Comparison of ENCODE assay signal across 7 cellular contexts in the genomic region with DNA sequence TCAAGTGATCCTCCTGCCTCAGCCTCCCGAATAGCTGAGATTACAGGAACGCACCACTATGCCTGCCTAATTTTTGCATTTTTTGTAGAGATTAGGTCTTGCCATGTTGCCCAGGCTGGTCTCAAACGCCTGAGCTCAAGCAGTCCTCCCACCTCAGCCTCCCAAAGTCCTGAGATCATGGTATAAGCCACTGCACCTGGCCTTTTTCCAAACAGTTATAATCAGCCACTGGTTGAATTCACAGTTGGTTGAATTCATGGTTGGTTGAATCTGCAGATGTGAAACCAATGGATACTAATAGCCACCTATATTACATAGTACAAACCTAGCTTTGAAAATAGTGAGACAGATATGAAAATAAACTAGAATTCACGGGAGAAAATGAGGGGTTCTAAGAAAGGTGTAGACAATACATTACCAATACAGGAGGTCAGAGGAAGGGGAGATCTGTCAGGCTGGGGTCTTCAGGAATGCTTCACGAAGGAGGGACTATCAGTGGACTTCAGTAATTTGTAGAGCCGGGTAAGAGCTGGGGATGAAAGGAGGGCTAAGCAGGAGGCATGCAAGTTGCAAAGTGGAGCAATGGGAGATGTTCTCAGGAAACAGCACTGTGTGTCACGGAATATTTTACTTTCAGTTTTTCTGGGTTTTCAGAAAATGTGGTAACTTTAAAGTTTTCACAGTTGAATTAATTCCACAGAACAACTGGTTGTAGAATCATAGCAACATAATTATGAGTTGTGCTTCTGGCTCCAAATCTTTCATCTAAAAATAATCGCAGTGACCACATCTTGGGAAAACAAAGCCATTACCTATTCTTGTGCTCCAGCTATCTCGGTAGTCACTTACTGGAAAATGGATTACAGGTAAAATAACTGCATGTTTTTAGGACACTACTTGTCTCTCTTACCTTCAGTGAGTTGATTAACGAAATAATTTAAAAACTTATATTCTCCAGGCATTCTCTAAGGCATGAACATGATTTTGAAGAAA. TPM values are rescaled to one million over a fixed set of nuclear protein-coding genes. Genes with fewer than 3 reads are reported as not detected.
A peak's percentile ranks its signal among the peaks of the same experiment; 100 is the strongest.
DNase-seq lines count a peak whose midpoint lies in the region; ATAC-seq, FAIRE-seq and TF ChIP-seq lines count a peak whose summit lies in the region.

No MANE protein-coding gene starts in this region.

- peak overlapping the region; percentile 46 for H3K4me3 ChIP-seq in parathyroid adenoma (ENCODE audit: low read depth, low read length)

- no peaks in the 10 kb centered on the region for H3K36me3 ChIP-seq in parathyroid adenoma (ENCODE audit: control insufficient read depth, insufficient read depth, low read length)

- peak; percentile 83 for FAIRE-seq in GM12892 (lab: Jason Lieb, UNC)

- no peak for TF ChIP-seq CTCF in parathyroid adenoma (IDR thresholded peaks at IDR 0.05)
- no peak for TF ChIP-seq CTCF in osteocyte (IDR thresholded peaks at IDR 0.05)

- H3K9me3 Mint-ChIP-seq in activated naive CD8-positive, alpha-beta T cell treated with anti-CD3 and anti-CD28 coated beads for 36 hours, result peaks cover 2% of the 10 kb centered on the region
- no peaks in the 10 kb centered on the region for H3K9me3 Mint-ChIP-seq in osteocyte (ENCODE audit: unreplicated experiment)

- no peaks in the 10 kb centered on the region for H3K27me3 Mint-ChIP-seq in activated naive CD8-positive, alpha-beta T cell treated with anti-CD3 and anti-CD28 coated beads for 36 hours
- peaks cover 10% of the 10 kb centered on the region for H3K27me3 Mint-ChIP-seq in osteocyte (ENCODE audit: unreplicated experiment)

- no peak for DNase-seq in GM12892 (ENCODE audit: insufficient read length)
- no peak for DNase-seq in activated naive CD8-positive, alpha-beta T cell treated with anti-CD3 and anti-CD28 coated beads for 36 hours
- no peak for DNase-seq in nucleus accumbens (lab: John Stamatoyannopoulos, UW)
- no peak for DNase-seq in SKM-1 (lab: John Stamatoyannopoulos, UW; ENCODE audit: unreplicated experiment)
- no peak for DNase-seq in osteocyte (ENCODE audit: extremely low spot score, unreplicated experiment)

- H3K4me1 Mint-ChIP-seq in activated naive CD8-positive, alpha-beta T cell treated with anti-CD3 and anti-CD28 coated beads for 36 hours, result peaks cover 83% of the 10 kb centered on the region
- peaks cover 15% of the 10 kb centered on the region for H3K4me1 Mint-ChIP-seq in osteocyte (ENCODE audit: unreplicated experiment)

- H3K9me3 ChIP-seq in parathyroid adenoma (ENCODE audit: control insufficient read depth, low read length), result no peaks in the 10 kb centered on the region

- H3K9ac ChIP-seq in parathyroid adenoma, result no peak overlapping the region

- peaks cover 38% of the 10 kb centered on the region for H3K36me3 Mint-ChIP-seq in activated naive CD8-positive, alpha-beta T cell treated with anti-CD3 and anti-CD28 coated beads for 36 hours
- peaks cover 2% of the 10 kb centered on the region for H3K36me3 Mint-ChIP-seq in osteocyte (ENCODE audit: unreplicated experiment)

- ATAC-seq in HG02610 (IDR thresholded peaks at IDR 0.05; ENCODE audit: unreplicated experiment), result peak; percentile 37

- peak overlapping the region; percentile 82 for H3K27ac ChIP-seq in parathyroid adenoma

- peak overlapping the region; percentile 86 for H3K4me3 Mint-ChIP-seq in activated naive CD8-positive, alpha-beta T cell treated with anti-CD3 and anti-CD28 coated beads for 36 hours
- H3K4me3 Mint-ChIP-seq in osteocyte (ENCODE audit: unreplicated experiment), result no peak overlapping the region

- no peak for TF ChIP-seq POLR2A in GM12892 (IDR thresholded peaks at IDR 0.05; ENCODE audit: low read depth, low read length)

- H3K27ac Mint-ChIP-seq in activated naive CD8-positive, alpha-beta T cell treated with anti-CD3 and anti-CD28 coated beads for 36 hours, result peak overlapping the region; percentile 97
- H3K27ac Mint-ChIP-seq in osteocyte (ENCODE audit: unreplicated experiment), result no peak overlapping the region

- H3K4me2 ChIP-seq in parathyroid adenoma (ENCODE audit: low read length), result peak overlapping the region; percentile 50

- no peaks in the 10 kb centered on the region for H3K27me3 ChIP-seq in parathyroid adenoma (ENCODE audit: control insufficient read depth, insufficient read depth, low read length)

- H3K79me2 ChIP-seq in parathyroid adenoma, result no peaks in the 10 kb centered on the region

- peak overlapping the region; percentile 79 for H2AFZ ChIP-seq in parathyroid adenoma

- peaks cover 36% of the 10 kb centered on the region for H3K4me1 ChIP-seq in parathyroid adenoma

RNA-seq across cellular contexts. Expression of a gene that starts 12.9 kb away (rescaled TPM):
- polyA plus RNA-seq in GM12892 (2012; ENCODE audit: missing spikeins), result 11.5 TPM
- total RNA-seq in activated naive CD8-positive, alpha-beta T cell treated with anti-CD3 and anti-CD28 coated beads for 36 hours, result 10 to 100 TPM; 34.7 to 41.9 TPM
- total RNA-seq in osteocyte, result 10.4 and 10.6 TPM in 2 replicates
